ENCODE assay signal across 13 cellular contexts in genomic region chr3:51190199-51190598, GRCh38.
DNase-seq lines count a peak whose midpoint lies in the region; ATAC-seq and TF ChIP-seq lines count a peak whose summit lies in the region.
"Had no signal": no experiment of that assay in that cellular context is flagged by ENCODE, and none has a peak within 500 bp of the region (broad histone marks: within the 10 kb centered on the region; RNA-seq: fewer than 3 reads in every experiment).

No MANE protein-coding gene starts in this region.

- no peak overlapping the region for H3K4me3 Mint-ChIP-seq in activated CD4-positive, alpha-beta memory T cell treated with anti-CD3 and anti-CD28 coated beads for 36 hours
- H3K4me3 Mint-ChIP-seq: CD4-positive, alpha-beta T cell; GM23338 had no signal

- peaks cover 9% of the 10 kb centered on the region for H3K9me3 Mint-ChIP-seq in activated CD4-positive, alpha-beta memory T cell treated with anti-CD3 and anti-CD28 coated beads for 36 hours

- H3F3A ChIP-seq in PC-3 (ENCODE audit: low read length, unreplicated experiment) = no peaks in the 10 kb centered on the region

- H3K27me3 Mint-ChIP-seq in activated CD4-positive, alpha-beta memory T cell treated with anti-CD3 and anti-CD28 coated beads for 36 hours = no peaks in the 10 kb centered on the region
- H3K27me3 Mint-ChIP-seq: CD4-positive, alpha-beta T cell had no signal

- no peak overlapping the region for H3K14ac ChIP-seq in neuronal stem cell (ENCODE audit: low read length)

- no peaks in the 10 kb centered on the region for H3K27me3 ChIP-seq in heart left ventricle
- H3K27me3 ChIP-seq in left lung = peaks cover 0 to 9% of the 10 kb centered on the region in 2 donors
- no peaks in the 10 kb centered on the region for H3K27me3 ChIP-seq in PC-3 (ENCODE audit: low read length)
- no peaks in the 10 kb centered on the region for H3K27me3 ChIP-seq in neuronal stem cell (ENCODE audit: control insufficient read depth in 3 of 3, insufficient read depth in 3 of 3, low read depth in 1 of 3, low read length in 3 of 3)
- H3K27me3 ChIP-seq: BE2C had no signal

- H3K4me2 ChIP-seq in PC-3 (ENCODE audit: low read length) = no peak overlapping the region
- no peak overlapping the region for H3K4me2 ChIP-seq in neuronal stem cell (ENCODE audit: insufficient read depth, low read length, poor library complexity, severe bottlenecking)
- H3K4me2 ChIP-seq: GM23338 had no signal

- H3K27ac ChIP-seq in heart left ventricle = peak overlapping the region in 1 of 12 donors; percentile 36
- no peak overlapping the region for H3K27ac ChIP-seq in left lung
- H3K27ac ChIP-seq in PC-3 (ENCODE audit: low read length) = no peak overlapping the region
- H3K27ac ChIP-seq in neuronal stem cell (replicated peaks; ENCODE audit: low read length) = no peak overlapping the region
- H3K27ac ChIP-seq: HL-60 had no signal

- H2AFZ ChIP-seq in PC-3 (ENCODE audit: low read length) (no peak overlapping the region), neuronal stem cell (ENCODE audit: low read length) (no peak overlapping the region)
- H2AFZ ChIP-seq: GM23338 had no signal

- no peak overlapping the region for H4K8ac ChIP-seq in neuronal stem cell (ENCODE audit: low read depth, low read length)

- TF ChIP-seq CTCF in heart left ventricle (IDR thresholded peaks at IDR 0.05) (peak in 2 of 12 donors; percentile 10 to 11), left lung (IDR thresholded peaks at IDR 0.05) (no peak), PC-3 (conservative IDR thresholded peaks at IDR 0.05; ENCODE audit: low read depth, low read length) (no peak)

- BruUV-seq in PC-3 (replicated peaks; lab: Mats Ljungman, UMichigan) = no TSS peak

- DNase-seq in heart left ventricle = peak in 1 of 5 donors; percentile 33
- DNase-seq in left cardiac atrium = no peak
- DNase-seq in left lung = no peak
- no peak for DNase-seq in activated CD4-positive, alpha-beta memory T cell treated with anti-CD3 and anti-CD28 coated beads for 36 hours
- DNase-seq in PC-3 = no peak
- no peak for DNase-seq in neuronal stem cell (ENCODE audit: low spot score)
- DNase-seq: ACHN; BE2C; Caco-2; CD4-positive, alpha-beta T cell; HCEC 1CT had no signal

- H3K4me3 ChIP-seq in heart left ventricle = no peak overlapping the region
- H3K4me3 ChIP-seq in left lung = no peak overlapping the region
- no peak overlapping the region for H3K4me3 ChIP-seq in PC-3 (ENCODE audit: low read length)
- no peak overlapping the region for H3K4me3 ChIP-seq in neuronal stem cell (ENCODE audit: low read length in 2 of 2)
- H3K4me3 ChIP-seq: GM23338 had no signal

- peaks cover 5% of the 10 kb centered on the region for H3K4me1 Mint-ChIP-seq in activated CD4-positive, alpha-beta memory T cell treated with anti-CD3 and anti-CD28 coated beads for 36 hours (ENCODE audit: low read depth)
- H3K4me1 Mint-ChIP-seq: GM23338 had no signal

- no peak overlapping the region for H3K18ac ChIP-seq in neuronal stem cell (ENCODE audit: low read length)

- CTCF ChIA-PET in activated CD4-positive, alpha-beta memory T cell treated with anti-CD3 and anti-CD28 coated beads for 36 hours (lab: Charles Lee) = interaction anchor here (1.3 kb wide), 1 partner anchor 17 kb away, joined by 4 read pairs; no protein-coding TSS in a partner anchor
- CTCF ChIA-PET in PC-3 (lab: Charles Lee) = no interaction called here

- H4K91ac ChIP-seq in neuronal stem cell (ENCODE audit: low read depth, low read length, poor library complexity) = no peak overlapping the region

- no peaks in the 10 kb centered on the region for H3K9me2 ChIP-seq in PC-3 (replicated peaks; ENCODE audit: low read length)

- 25 to 80% (median 39%) methylated on average over 1 of the region's 1 CpG for WGBS in heart left ventricle, 4 donors
- no CpG with 5 or more reads among the region's 1 CpG for whole genome bisulfite sequencing in neuronal stem cell (ENCODE audit: extremely low coverage in 2 of 2, insufficient read length in 2 of 2, insufficient replicate concordance in 1 of 2), 2 donors

- H3K36me3 Mint-ChIP-seq in activated CD4-positive, alpha-beta memory T cell treated with anti-CD3 and anti-CD28 coated beads for 36 hours = peaks cover 4% of the 10 kb centered on the region

- H3K36me3 ChIP-seq in heart left ventricle (no peaks in the 10 kb centered on the region), left lung (no peaks in the 10 kb centered on the region), PC-3 (ENCODE audit: low read depth, low read length) (no peaks in the 10 kb centered on the region), neuronal stem cell (replicated peaks in 1 of 2; ENCODE audit: control insufficient read depth in 2 of 2, insufficient read depth in 2 of 2, low read length in 2 of 2) (no peaks in the 10 kb centered on the region)
- H3K36me3 ChIP-seq: BE2C had no signal

- no peak overlapping the region for H2BK120ac ChIP-seq in neuronal stem cell (ENCODE audit: low read depth, low read length)

- H2BK5ac ChIP-seq in neuronal stem cell (ENCODE audit: low read length) = no peak overlapping the region

- H3K9me3 ChIP-seq in heart left ventricle (peaks cover 0 to 32% (median 0%) of the 10 kb centered on the region in 12 donors), left lung (peaks cover 0 to 7% of the 10 kb centered on the region in 2 donors), PC-3 (ENCODE audit: low read length) (no peaks in the 10 kb centered on the region), neuronal stem cell (replicated peaks in 1 of 2; ENCODE audit: control insufficient read depth in 2 of 2, insufficient read depth in 1 of 2, low read depth in 1 of 2, low read length in 2 of 2) (peaks cover 0 to 1% of the 10 kb centered on the region in 2 donors)
- H3K9me3 ChIP-seq: BE2C, Caco-2 had no signal

- no peak overlapping the region for H2AK5ac ChIP-seq in neuronal stem cell (ENCODE audit: low read depth, low read length)

- no peak overlapping the region for H3K23ac ChIP-seq in neuronal stem cell (ENCODE audit: low read depth, low read length, poor library complexity)

- H3K4me1 ChIP-seq in heart left ventricle = peaks cover 0 to 10% (median 2%) of the 10 kb centered on the region in 12 donors
- no peaks in the 10 kb centered on the region for H3K4me1 ChIP-seq in left lung
- H3K4me1 ChIP-seq in PC-3 (ENCODE audit: insufficient read depth, low read length) = no peaks in the 10 kb centered on the region
- H3K4me1 ChIP-seq in neuronal stem cell (ENCODE audit: control insufficient read depth in 2 of 2, insufficient read depth in 1 of 2, low read depth in 1 of 2, low read length in 2 of 2) = no peaks in the 10 kb centered on the region
- H3K4me1 ChIP-seq: BE2C, Caco-2 had no signal

- H3K27ac Mint-ChIP-seq in activated CD4-positive, alpha-beta memory T cell treated with anti-CD3 and anti-CD28 coated beads for 36 hours = no peak overlapping the region
- H3K27ac Mint-ChIP-seq: CD4-positive, alpha-beta T cell; GM23338 had no signal

- no peaks in the 10 kb centered on the region for H3K79me1 ChIP-seq in neuronal stem cell (ENCODE audit: low read depth, low read length)

- H2BK15ac ChIP-seq in neuronal stem cell (ENCODE audit: low read length) = no peak overlapping the region

- no peak overlapping the region for H2BK12ac ChIP-seq in neuronal stem cell (ENCODE audit: low read length)

- intact Hi-C loops in heart left ventricle (cut with DNase I) (no loop called here), left cardiac atrium (cut with DNase I) (no loop called here), left lung (cut with DNase I) (no loop called here), PC-3 (cut with micrococcal nuclease) (no loop called here)
- intact Hi-C loops in activated CD4-positive, alpha-beta memory T cell treated with anti-CD3 and anti-CD28 coated beads for 36 hours (cut with micrococcal nuclease) = no loop called here

- POLR2A ChIA-PET in activated CD4-positive, alpha-beta memory T cell treated with anti-CD3 and anti-CD28 coated beads for 36 hours (lab: Charles Lee) = no interaction called here
- POLR2A ChIA-PET in PC-3 (lab: Charles Lee; ENCODE audit: unreplicated experiment) = no interaction called here

- no peak overlapping the region for H3K4ac ChIP-seq in neuronal stem cell (ENCODE audit: low read length)

- no peaks in the 10 kb centered on the region for H4K20me1 ChIP-seq in PC-3 (ENCODE audit: low read length)

- H3K9ac ChIP-seq in PC-3 (ENCODE audit: low read length) (no peak overlapping the region), neuronal stem cell (ENCODE audit: low read depth, low read length, poor library complexity) (no peak overlapping the region)

- peak; percentile 87 to 98 (median 96) for ATAC-seq in heart left ventricle
- peak; percentile 86 to 91 for ATAC-seq in left cardiac atrium
- ATAC-seq in left lung = peak; percentile 39
- ATAC-seq in PC-3 = no peak
- ATAC-seq: GM23338 had no signal

- no peak for TF ChIP-seq POLR2A in heart left ventricle (IDR thresholded peaks at IDR 0.05)

- H3K79me2 ChIP-seq in PC-3 (ENCODE audit: low read length) = no peaks in the 10 kb centered on the region
